ENCODE assay signal across 29 cellular contexts in genomic region chr10:60399343-60399742, GRCh38. TPM values are rescaled to one million over a fixed set of nuclear protein-coding genes. Genes with fewer than 3 reads are reported as not detected.
DNase-seq lines count a peak whose midpoint lies in the region; ATAC-seq, FAIRE-seq and TF ChIP-seq lines count a peak whose summit lies in the region.
"Had no signal": no experiment of that assay in that cellular context is flagged by ENCODE, and none has a peak within 500 bp of the region (broad histone marks: within the 10 kb centered on the region; RNA-seq: fewer than 3 reads in every experiment).

No MANE protein-coding gene starts in this region.

- peak; percentile 70 for ATAC-seq in Right ventricle myocardium superior (ENCODE audit: poor library complexity)
- ATAC-seq in activated naive CD8-positive, alpha-beta T cell treated with anti-CD3 and anti-CD28 coated beads, Interleukin-2, amount 50 U/mL, for 24 hours: no peak
- ATAC-seq in activated T-helper 17 cell treated with anti-CD3 and anti-CD28 coated beads, Interleukin-2, amount 50 U/mL, for 72 hours (replicated peaks): no peak
- ATAC-seq: activated CD8-positive, alpha-beta T cell treated with anti-CD3 and anti-CD28 coated beads, Interleukin-2, amount 10 ng/mL, durations not matched to agents 7 days and 5 days; activated naive CD4-positive, alpha-beta T cell treated with anti-CD3 and anti-CD28 coated beads, Interleukin-2, amount 50 U/mL, for 72 hours; naive thymus-derived CD4-positive, alpha-beta T cell; stimulated activated naive B cell treated with anti-CD40 and anti-IgM and Interleukin-4, amounts not matched to agents 10 μg/mL and 1 μg/mL and 100 μg/mL, for 72 hours had no signal

- intact Hi-C loops in Right ventricle myocardium superior (cut with DNase I): no loop called here

- H3K36me3 Mint-ChIP-seq in activated naive CD8-positive, alpha-beta T cell treated with anti-CD3 and anti-CD28 coated beads, Interleukin-2, amount 50 U/mL, for 24 hours (ENCODE audit: low read depth): no peaks in the 10 kb centered on the region
- no peaks in the 10 kb centered on the region for H3K36me3 Mint-ChIP-seq in activated T-helper 17 cell treated with anti-CD3 and anti-CD28 coated beads, Interleukin-2, amount 50 U/mL, for 72 hours (ENCODE audit: low read depth)
- no peaks in the 10 kb centered on the region for H3K36me3 Mint-ChIP-seq in activated naive CD4-positive, alpha-beta T cell treated with anti-CD3 and anti-CD28 coated beads, Interleukin-2, amount 10 ng/mL, durations not matched to agents 7 days and 5 days
- H3K36me3 Mint-ChIP-seq: activated naive CD4-positive, alpha-beta T cell treated with anti-CD3 and anti-CD28 coated beads, Interleukin-2, amount 50 U/mL, for 72 hours; memory B cell; stimulated activated naive B cell treated with anti-CD40 and anti-IgM and Interleukin-4, amounts not matched to agents 10 μg/mL and 1 μg/mL and 100 μg/mL, for 72 hours had no signal

- no peak overlapping the region for H3K4me3 Mint-ChIP-seq in activated naive CD8-positive, alpha-beta T cell treated with anti-CD3 and anti-CD28 coated beads, Interleukin-2, amount 50 U/mL, for 24 hours
- H3K4me3 Mint-ChIP-seq in activated T-helper 17 cell treated with anti-CD3 and anti-CD28 coated beads, Interleukin-2, amount 50 U/mL, for 72 hours: no peak overlapping the region
- no peak overlapping the region for H3K4me3 Mint-ChIP-seq in activated naive CD4-positive, alpha-beta T cell treated with anti-CD3 and anti-CD28 coated beads, Interleukin-2, amount 10 ng/mL, durations not matched to agents 7 days and 5 days
- H3K4me3 Mint-ChIP-seq: activated CD8-positive, alpha-beta T cell treated with anti-CD3 and anti-CD28 coated beads, Interleukin-2, amount 10 ng/mL, durations not matched to agents 7 days and 5 days; activated T-cell treated with anti-CD3 and anti-CD28 coated beads, Interleukin-2, amount 50 U/mL, for 24 hours; memory B cell; naive thymus-derived CD4-positive, alpha-beta T cell; stimulated activated naive B cell treated with anti-CD40 and anti-IgM and Interleukin-4, amounts not matched to agents 10 μg/mL and 1 μg/mL and 100 μg/mL, for 72 hours; T-helper 2 cell treated with Interferon-gamma antibody and Interleukin-4, amounts not matched to agents 5 μg/mL and 100 μg/mL, for 36 hours had no signal

- H3K36me3 ChIP-seq in right atrium auricular region: no peaks in the 10 kb centered on the region
- H3K36me3 ChIP-seq: BE2C, ovary, tibial nerve had no signal

- no peak overlapping the region for H3K4me3 ChIP-seq in right atrium auricular region
- H3K4me3 ChIP-seq: hepatocyte, ovary, PC-9, tibial nerve had no signal

- H3K27ac Mint-ChIP-seq in activated naive CD8-positive, alpha-beta T cell treated with anti-CD3 and anti-CD28 coated beads, Interleukin-2, amount 50 U/mL, for 24 hours: no peak overlapping the region
- no peak overlapping the region for H3K27ac Mint-ChIP-seq in activated T-helper 17 cell treated with anti-CD3 and anti-CD28 coated beads, Interleukin-2, amount 50 U/mL, for 72 hours
- no peak overlapping the region for H3K27ac Mint-ChIP-seq in activated naive CD4-positive, alpha-beta T cell treated with anti-CD3 and anti-CD28 coated beads, Interleukin-2, amount 10 ng/mL, durations not matched to agents 7 days and 5 days
- H3K27ac Mint-ChIP-seq: activated CD8-positive, alpha-beta T cell treated with anti-CD3 and anti-CD28 coated beads, Interleukin-2, amount 10 ng/mL, durations not matched to agents 7 days and 5 days; activated naive CD4-positive, alpha-beta T cell treated with anti-CD3 and anti-CD28 coated beads, Interleukin-2, amount 50 U/mL, for 72 hours; activated T-cell treated with anti-CD3 and anti-CD28 coated beads, Interleukin-2, amount 50 U/mL, for 24 hours; memory B cell; naive thymus-derived CD4-positive, alpha-beta T cell; stimulated activated naive B cell treated with anti-CD40 and anti-IgM and Interleukin-4, amounts not matched to agents 10 μg/mL and 1 μg/mL and 100 μg/mL, for 72 hours; T-helper 2 cell treated with Interferon-gamma antibody and Interleukin-4, amounts not matched to agents 5 μg/mL and 100 μg/mL, for 36 hours had no signal

- TF ChIP-seq POLR2A in H54 (IDR thresholded peaks at IDR 0.05; ENCODE audit: low read depth, low read length): no peak

- no peak for FAIRE-seq in H54 (lab: Jason Lieb, UNC)
- FAIRE-seq: A204.1, GM19239, islet of Langerhans had no signal

- no peaks in the 10 kb centered on the region for H3K9me3 ChIP-seq in right atrium auricular region
- H3K9me3 ChIP-seq: BE2C, ovary had no signal

- DNase-seq in Right ventricle myocardium superior: peak; percentile 38
- DNase-seq in right atrium auricular region (ENCODE audit: low spot score): no peak
- DNase-seq in NCI-H524 (lab: John Stamatoyannopoulos, UW): peak; percentile 90 to 96
- DNase-seq in cerebellum (ENCODE audit: low spot score): peak; percentile 85
- no peak for DNase-seq in activated naive CD8-positive, alpha-beta T cell treated with anti-CD3 and anti-CD28 coated beads, Interleukin-2, amount 50 U/mL, for 24 hours
- no peak for DNase-seq in H54 (ENCODE audit: insufficient read length, low spot score)
- DNase-seq in activated naive CD4-positive, alpha-beta T cell treated with anti-CD3 and anti-CD28 coated beads, Interleukin-2, amount 10 ng/mL, durations not matched to agents 7 days and 5 days: no peak
- DNase-seq: activated CD4-positive, CD25-positive, alpha-beta regulatory T cell; activated CD8-positive, alpha-beta T cell treated with anti-CD3 and anti-CD28 coated beads, Interleukin-2, amount 10 ng/mL, durations not matched to agents 7 days and 5 days; activated T-cell treated with anti-CD3 and anti-CD28 coated beads, Interleukin-2, amount 50 U/mL, for 24 hours; BE2C; cortex of kidney; GOT3; naive thymus-derived CD4-positive, alpha-beta T cell; NCI-H146; NCI-H748 treated with DMSO at 0.1 percent for 48 hours; ovary; PC-9; SK-N-SH; stimulated activated naive B cell treated with anti-CD40 and anti-IgM and Interleukin-4, amounts not matched to agents 10 μg/mL and 1 μg/mL and 100 μg/mL, for 72 hours had no signal

- no peak for TF ChIP-seq CTCF in right atrium auricular region (IDR thresholded peaks at IDR 0.05)

- no peaks in the 10 kb centered on the region for H3K4me1 ChIP-seq in right atrium auricular region

- CTCF ChIA-PET in activated naive CD4-positive, alpha-beta T cell treated with anti-CD3 and anti-CD28 coated beads, Interleukin-2, amount 10 ng/mL, durations not matched to agents 7 days and 5 days (lab: Charles Lee): no interaction called here

- H3K27ac ChIP-seq in right atrium auricular region: no peak overlapping the region
- H3K27ac ChIP-seq: hepatocyte, ovary, PC-9, tibial nerve had no signal

- no peaks in the 10 kb centered on the region for H3K27me3 ChIP-seq in right atrium auricular region
- H3K27me3 ChIP-seq: BE2C, hepatocyte, ovary, tibial nerve had no signal

- H3K27me3 Mint-ChIP-seq in activated naive CD8-positive, alpha-beta T cell treated with anti-CD3 and anti-CD28 coated beads, Interleukin-2, amount 50 U/mL, for 24 hours: no peaks in the 10 kb centered on the region
- no peaks in the 10 kb centered on the region for H3K27me3 Mint-ChIP-seq in activated T-helper 17 cell treated with anti-CD3 and anti-CD28 coated beads, Interleukin-2, amount 50 U/mL, for 72 hours
- no peaks in the 10 kb centered on the region for H3K27me3 Mint-ChIP-seq in activated naive CD4-positive, alpha-beta T cell treated with anti-CD3 and anti-CD28 coated beads, Interleukin-2, amount 10 ng/mL, durations not matched to agents 7 days and 5 days
- H3K27me3 Mint-ChIP-seq: activated T-cell treated with anti-CD3 and anti-CD28 coated beads, Interleukin-2, amount 50 U/mL, for 24 hours; memory B cell; naive thymus-derived CD4-positive, alpha-beta T cell had no signal

- H3K4me1 Mint-ChIP-seq in activated naive CD8-positive, alpha-beta T cell treated with anti-CD3 and anti-CD28 coated beads, Interleukin-2, amount 50 U/mL, for 24 hours: peaks cover 8% of the 10 kb centered on the region
- peaks cover 17% of the 10 kb centered on the region for H3K4me1 Mint-ChIP-seq in activated T-helper 17 cell treated with anti-CD3 and anti-CD28 coated beads, Interleukin-2, amount 50 U/mL, for 72 hours
- peaks cover 5% of the 10 kb centered on the region for H3K4me1 Mint-ChIP-seq in activated naive CD4-positive, alpha-beta T cell treated with anti-CD3 and anti-CD28 coated beads, Interleukin-2, amount 10 ng/mL, durations not matched to agents 7 days and 5 days

- no peaks in the 10 kb centered on the region for H3K9me3 Mint-ChIP-seq in activated naive CD8-positive, alpha-beta T cell treated with anti-CD3 and anti-CD28 coated beads, Interleukin-2, amount 50 U/mL, for 24 hours
- no peaks in the 10 kb centered on the region for H3K9me3 Mint-ChIP-seq in activated T-helper 17 cell treated with anti-CD3 and anti-CD28 coated beads, Interleukin-2, amount 50 U/mL, for 72 hours
- no peaks in the 10 kb centered on the region for H3K9me3 Mint-ChIP-seq in activated naive CD4-positive, alpha-beta T cell treated with anti-CD3 and anti-CD28 coated beads, Interleukin-2, amount 10 ng/mL, durations not matched to agents 7 days and 5 days
- H3K9me3 Mint-ChIP-seq: activated naive CD4-positive, alpha-beta T cell treated with anti-CD3 and anti-CD28 coated beads, Interleukin-2, amount 50 U/mL, for 72 hours; activated T-cell treated with anti-CD3 and anti-CD28 coated beads, Interleukin-2, amount 50 U/mL, for 24 hours; memory B cell; T-helper 2 cell treated with Interferon-gamma antibody and Interleukin-4, amounts not matched to agents 5 μg/mL and 100 μg/mL, for 36 hours had no signal

RNA-seq across cellular contexts. Expression of gene ANK3, which starts 9.7 kb away (rescaled TPM):
- total RNA-seq in Right ventricle myocardium superior (192 TPM), right atrium auricular region (100 to 1,000 TPM; 189 to 198 TPM), cerebellum (363 TPM)
- total RNA-seq in activated T-helper 17 cell treated with anti-CD3 and anti-CD28 coated beads, Interleukin-2, amount 50 U/mL, for 72 hours: 10 to 100 TPM; 56.2 to 78.2 TPM

Comparison
In these comparisons a context has a peak if more than half of its experiments do, and no peak if none do; other contexts are left out.
1. DNase-seq: peak in Right ventricle myocardium superior (single experiment), NCI-H524 (2 of 2) and cerebellum (single experiment); none in right atrium auricular region (single experiment), activated naive CD8-positive, alpha-beta T cell treated with anti-CD3 and anti-CD28 coated beads, Interleukin-2, amount 50 U/mL, for 24 hours (single experiment), H54 (single experiment) and activated naive CD4-positive, alpha-beta T cell treated with anti-CD3 and anti-CD28 coated beads, Interleukin-2, amount 10 ng/mL, durations not matched to agents 7 days and 5 days (single experiment).